12 cellular contexts compared by ENCODE assay signal in the genomic region with DNA sequence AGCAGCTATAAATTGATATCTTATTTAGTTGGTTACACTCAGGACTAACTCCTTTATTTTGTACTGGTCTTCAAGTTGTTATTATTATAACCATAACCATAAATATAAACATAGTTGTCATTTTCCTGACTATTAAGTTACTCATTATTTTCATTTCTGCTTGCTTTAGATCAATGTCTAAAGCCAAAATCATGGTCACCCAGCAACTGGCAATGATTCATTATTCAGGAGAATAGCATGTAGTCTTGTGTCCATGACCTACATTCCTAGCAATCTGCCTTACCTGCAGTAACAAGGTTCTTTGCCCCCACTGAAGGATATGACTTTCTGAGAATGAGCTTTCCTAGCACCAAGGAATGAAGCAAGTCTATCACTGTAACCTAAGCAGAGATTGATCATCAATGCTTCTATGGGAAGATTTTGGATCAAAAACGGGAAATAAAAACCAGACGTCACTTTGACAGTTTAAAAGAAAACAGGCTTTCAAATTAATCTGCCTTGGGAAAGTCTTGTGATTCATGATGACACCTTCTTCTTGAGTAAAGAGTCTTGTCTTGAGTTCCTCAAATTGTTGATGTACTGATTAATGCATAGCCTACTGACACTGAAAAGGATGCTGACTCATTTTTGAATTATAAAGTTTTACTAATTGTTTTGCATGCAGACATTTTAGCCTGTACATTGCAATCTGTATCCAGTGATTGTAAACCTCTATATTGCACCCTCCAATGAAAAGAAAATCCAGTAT.
DNase-seq lines count a peak whose midpoint lies in the region; ATAC-seq, FAIRE-seq and TF ChIP-seq lines count a peak whose summit lies in the region.
"Had no signal": no experiment of that assay in that cellular context is flagged by ENCODE, and none has a peak within 500 bp of the region (broad histone marks: within the 10 kb centered on the region; RNA-seq: fewer than 3 reads in every experiment).

No MANE protein-coding gene starts in this region.

- H3K4me2 ChIP-seq in endothelial cell of umbilical vein (ENCODE audit: insufficient read depth, low read length): peak overlapping the region; percentile 31
- H3K4me2 ChIP-seq: GM23338 had no signal

- peak; percentile 88 for FAIRE-seq in endothelial cell of umbilical vein (lab: Jason Lieb, UNC)

- H3K9me1 ChIP-seq in endothelial cell of umbilical vein (replicated peaks; ENCODE audit: control insufficient read depth, extremely low read depth, insufficient read depth, low read length): no peaks in the 10 kb centered on the region

- intact Hi-C loops in endothelial cell of umbilical vein (cut with micrococcal nuclease): loop anchor here (2.0 kb wide), 2 partner anchors 20 to 46 kb away; no protein-coding TSS in a partner anchor

- H3K9me3 ChIP-seq in endothelial cell of umbilical vein (replicated peaks; ENCODE audit: control insufficient read depth, insufficient read depth, low read length): no peaks in the 10 kb centered on the region
- no peaks in the 10 kb centered on the region for H3K9me3 ChIP-seq in T-helper 17 cell (ENCODE audit: control insufficient read depth, low read length, poor library complexity, severe bottlenecking)

- H3K36me3 Mint-ChIP-seq in T-helper 17 cell (ENCODE audit: low read depth): no peaks in the 10 kb centered on the region

- CTCF ChIA-PET in endothelial cell of umbilical vein (lab: Charles Lee): no interaction called here

- TF ChIP-seq CTCF in endothelial cell of umbilical vein (IDR thresholded peaks at IDR 0.05; ENCODE audit: extremely low read depth in 1 of 2, insufficient read depth in 1 of 2, low read depth in 1 of 2, low read length in 2 of 2): no peak

- DNase-seq in EL (peak; percentile 52), HPDE6-E6E7 (ENCODE audit: extremely low spot score) (peak; percentile 43), endothelial cell of umbilical vein (ENCODE audit: low read depth, low spot score) (peak; percentile 57), activated gamma-delta T cell treated with Interleukin-2 at 50 U/mL for 16 hours (no peak), NCI-H2171 treated with DMSO at 0.1 percent for 48 hours (lab: John Stamatoyannopoulos, UW) (no peak), T-helper 17 cell (no peak)
- DNase-seq: activated naive CD4-positive, alpha-beta T cell treated with anti-CD3 and anti-CD28 coated beads, Interleukin-2, amount 50 U/mL, for 16 hours; NCI-H1436; spleen had no signal

- H4K20me1 ChIP-seq in endothelial cell of umbilical vein (replicated peaks; ENCODE audit: control insufficient read depth, extremely low read depth, insufficient read depth, low read length): no peaks in the 10 kb centered on the region

- H3K27ac Mint-ChIP-seq in T-helper 17 cell: no peak overlapping the region
- H3K27ac Mint-ChIP-seq: GM23338 had no signal

- POLR2A ChIA-PET in endothelial cell of umbilical vein (lab: Charles Lee): no interaction called here

- H3K4me1 Mint-ChIP-seq in T-helper 17 cell: no peaks in the 10 kb centered on the region
- H3K4me1 Mint-ChIP-seq: GM23338 had no signal

- TF ChIP-seq POLR2A in endothelial cell of umbilical vein (IDR thresholded peaks at IDR 0.05; ENCODE audit: low read depth, low read length): no peak

- BruUV-seq in endothelial cell of umbilical vein (replicated peaks; lab: Mats Ljungman, UMichigan): no TSS peak

- H3K9ac ChIP-seq in endothelial cell of umbilical vein (replicated peaks; ENCODE audit: extremely low read depth, insufficient read depth, low read length): no peak overlapping the region

- H3K4me3 Mint-ChIP-seq in T-helper 17 cell: no peak overlapping the region
- H3K4me3 Mint-ChIP-seq: GM23338 had no signal

- peak; percentile 84 for ATAC-seq in GM21619 (IDR thresholded peaks at IDR 0.05; ENCODE audit: unreplicated experiment)
- ATAC-seq in GM21360 (IDR thresholded peaks at IDR 0.05; ENCODE audit: unreplicated experiment): no peak
- no peak for ATAC-seq in T-helper 17 cell
- ATAC-seq: GM23338 had no signal

- no peaks in the 10 kb centered on the region for H3K27me3 Mint-ChIP-seq in T-helper 17 cell

- peak overlapping the region; percentile 4 for H2AFZ ChIP-seq in endothelial cell of umbilical vein (ENCODE audit: low read depth, low read length)
- H2AFZ ChIP-seq: GM23338 had no signal

- no peak overlapping the region for H3K4me3 ChIP-seq in endothelial cell of umbilical vein (replicated peaks in 1 of 3; ENCODE audit: insufficient read depth in 1 of 3, low read depth in 1 of 3, low read length in 3 of 3)
- H3K4me3 ChIP-seq: GM23338, spleen had no signal

- H3K79me2 ChIP-seq in endothelial cell of umbilical vein (ENCODE audit: control insufficient read depth, insufficient read depth, low read length): no peaks in the 10 kb centered on the region

- H3K4me1 ChIP-seq in endothelial cell of umbilical vein (ENCODE audit: control insufficient read depth, extremely low read depth, insufficient read depth, low read length): peaks cover 8% of the 10 kb centered on the region
- H3K4me1 ChIP-seq: spleen had no signal

- H3K36me3 ChIP-seq in endothelial cell of umbilical vein (ENCODE audit: control insufficient read depth in 2 of 2, extremely low read depth in 1 of 2, insufficient read depth in 2 of 2, low read length in 2 of 2): no peaks in the 10 kb centered on the region
- H3K36me3 ChIP-seq: spleen had no signal

- H3K27me3 ChIP-seq in endothelial cell of umbilical vein (ENCODE audit: control insufficient read depth in 2 of 2, insufficient read depth in 2 of 2, low read length in 2 of 2): no peaks in the 10 kb centered on the region
- H3K27me3 ChIP-seq: spleen had no signal

- dilution Hi-C loops in endothelial cell of umbilical vein (cut with MboI; ENCODE audit: extremely low pct_ligation_motif_present, low sequenced_read_pairs): no loop called here

- peak overlapping the region; percentile 35 for H3K27ac ChIP-seq in endothelial cell of umbilical vein (ENCODE audit: insufficient read depth, low read depth, low read length)
- H3K27ac ChIP-seq: spleen had no signal

TF ChIP-seq in endothelial cell of umbilical vein, 7 proteins besides CTCF, POLR2A, EP300 and RAD21:
- TF ChIP-seq EZH2 (IDR thresholded peaks at IDR 0.05; ENCODE audit: borderline replicate concordance, low read depth, low read length, severe bottlenecking) (no peak), FOS (IDR thresholded peaks at IDR 0.05; ENCODE audit: borderline replicate concordance, insufficient read depth, low read length) (peak; percentile 81), GATA2 (IDR thresholded peaks at IDR 0.05; ENCODE audit: insufficient read depth, insufficient read length, low read depth, low read length) (peak; percentile 44)
TF ChIP-seq in endothelial cell of umbilical vein: peak in this region for 2.

Comparison
In these comparisons a context has a peak if more than half of its experiments do, and no peak if none do; other contexts are left out.
1. DNase-seq: peak in EL (single experiment), HPDE6-E6E7 (single experiment) and endothelial cell of umbilical vein (single experiment); none in activated gamma-delta T cell treated with Interleukin-2 at 50 U/mL for 16 hours (single experiment), NCI-H2171 treated with DMSO at 0.1 percent for 48 hours (single experiment) and T-helper 17 cell (0 of 3).